19 cellular contexts compared by ENCODE assay signal in the genomic region with DNA sequence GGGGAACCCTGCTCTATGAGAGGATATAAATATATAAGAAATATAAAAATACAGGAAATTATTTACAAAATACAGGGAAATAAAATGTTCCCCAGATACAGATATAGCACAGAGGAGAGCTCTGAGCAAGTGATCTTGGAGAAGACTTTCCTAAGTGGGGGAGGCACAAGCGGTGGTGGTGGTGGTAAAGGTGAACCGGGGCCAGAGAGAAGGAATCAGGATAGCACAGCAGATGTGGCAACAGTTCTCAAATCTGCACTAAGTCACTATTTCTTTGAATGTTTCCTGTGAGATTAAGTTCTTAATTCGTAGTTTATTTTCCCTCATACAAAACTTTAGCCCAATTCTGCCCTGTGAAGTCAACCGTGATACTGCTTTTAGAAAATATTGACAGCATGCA.
A peak's percentile ranks its signal among the peaks of the same experiment; 100 is the strongest.
DNase-seq lines count a peak whose midpoint lies in the region; ATAC-seq and TF ChIP-seq lines count a peak whose summit lies in the region.
"Had no signal": no experiment of that assay in that cellular context is flagged by ENCODE, and none has a peak within 500 bp of the region (broad histone marks: within the 10 kb centered on the region; RNA-seq: fewer than 3 reads in every experiment).

No MANE protein-coding gene starts in this region.

- TF ChIP-seq EP300 in transverse colon (IDR thresholded peaks at IDR 0.05; ENCODE audit: low read depth) = no peak

- peak overlapping the region; percentile 18; the same call in 1 of the 2 replicates for H3K27ac ChIP-seq in WERI-Rb-1
- H3K27ac ChIP-seq in transverse colon = no peak overlapping the region
- no peak overlapping the region for H3K27ac ChIP-seq in A673 (ENCODE audit: low read depth, low read length, poor library complexity, severe bottlenecking)
- H3K27ac ChIP-seq: 22Rv1 had no signal

- H3K4me3 ChIP-seq in WERI-Rb-1 (ENCODE audit: low read depth, low read length) = no peak overlapping the region
- no peak overlapping the region for H3K4me3 ChIP-seq in transverse colon
- H3K4me3 ChIP-seq in A673 (ENCODE audit: low read depth, low read length, poor library complexity, severe bottlenecking) = no peak overlapping the region
- H3K4me3 ChIP-seq: GM23338 had no signal

- POLR2A ChIA-PET in A673 (lab: Charles Lee; ENCODE audit: low non-redundant PET) = no interaction called here

- TF ChIP-seq CTCF in WERI-Rb-1 (IDR thresholded peaks at IDR 0.05; ENCODE audit: low read depth, low read length) (no peak), transverse colon (IDR thresholded peaks at IDR 0.05) (no peak), A673 (conservative IDR thresholded peaks at IDR 0.05; ENCODE audit: low read depth, low read length) (no peak)

- H3K36me3 ChIP-seq in WERI-Rb-1 = no peaks in the 10 kb centered on the region
- H3K36me3 ChIP-seq in transverse colon = no peaks in the 10 kb centered on the region
- H3K36me3 ChIP-seq in A673 (ENCODE audit: insufficient read depth, low read length, poor library complexity, severe bottlenecking) = no peaks in the 10 kb centered on the region

- BruUV-seq in A673 (replicated peaks; lab: Mats Ljungman, UMichigan) = no TSS peak

- H3K9me3 ChIP-seq in WERI-Rb-1 (ENCODE audit: severe bottlenecking) (no peaks in the 10 kb centered on the region), transverse colon (no peaks in the 10 kb centered on the region), A673 (ENCODE audit: low read depth, low read length, poor library complexity, severe bottlenecking) (no peaks in the 10 kb centered on the region)

- CTCF ChIA-PET in A673 (lab: Charles Lee) = no interaction called here

- in situ Hi-C loops in transverse colon (cut with MboI; ENCODE audit: low pct_ligation_motif_present in 1 of 4, low pct_unique_long_range_greater_than_20kb in 1 of 4, low sequenced_read_pairs in 3 of 4) = no loop called here

- DNase-seq in DMS53 (lab: John Stamatoyannopoulos, UW) (peak; percentile 8), DMS53 treated with DMSO at 0.1 percent for 48 hours (lab: John Stamatoyannopoulos, UW; ENCODE audit: unreplicated experiment) (no peak), WERI-Rb-1 (peak; percentile 31), transverse colon (no peak), A673 (ENCODE audit: low spot score) (no peak), LoVo (ENCODE audit: low spot score) (no peak), iPS-NIHi7 (ENCODE audit: extremely low spot score) (no peak)
- DNase-seq: ACHN; C1 segment of cervical spinal cord; CD4-positive, alpha-beta memory T cell; COR-L47; DMS153; DMS79 treated with DMSO at 0.1 percent for 48 hours; GF-D8; H9 had no signal

- no peaks in the 10 kb centered on the region for H3K4me1 ChIP-seq in transverse colon
- H3K4me1 ChIP-seq in A673 (ENCODE audit: insufficient read depth, low read length, poor library complexity, severe bottlenecking) = no peaks in the 10 kb centered on the region

- ATAC-seq in esophagus mucosa = peak; percentile 54
- ATAC-seq: GM23338, HCT116 had no signal

- intact Hi-C loops in transverse colon (cut with DNase I; ENCODE audit: low total_unique reads) = no loop called here
- intact Hi-C loops in A673 (cut with micrococcal nuclease; ENCODE audit: unreplicated experiment) = no loop called here

- WGBS in transverse colon (ENCODE audit: low coverage in 1 of 2), 2 donors = 69 to 84% methylated on average over 4 of the region's 4 CpGs

- no peak for TF ChIP-seq POLR2A in transverse colon (IDR thresholded peaks at IDR 0.05)

- no peaks in the 10 kb centered on the region for H3K27me3 ChIP-seq in WERI-Rb-1 (ENCODE audit: insufficient read depth, low read depth, severe bottlenecking)
- H3K27me3 ChIP-seq in transverse colon = no peaks in the 10 kb centered on the region
- no peaks in the 10 kb centered on the region for H3K27me3 ChIP-seq in A673 (replicated peaks; ENCODE audit: insufficient read depth, low read depth, low read length, poor library complexity)

Comparison
In these comparisons a context has a peak if more than half of its experiments do, and no peak if none do; other contexts are left out.
1. DNase-seq: peak in DMS53 (single experiment) and WERI-Rb-1 (single experiment); none in DMS53 treated with DMSO at 0.1 percent for 48 hours (single experiment), transverse colon (single experiment), A673 (single experiment), LoVo (single experiment) and iPS-NIHi7 (single experiment).